In genomic region chr3:65597952-65598413, GRCh38 we compare ENCODE assay signal across 13 cellular contexts.
DNase-seq lines count a peak whose midpoint lies in the region; ATAC-seq and TF ChIP-seq lines count a peak whose summit lies in the region.
"Had no signal": no experiment of that assay in that cellular context is flagged by ENCODE, and none has a peak within 500 bp of the region (broad histone marks: within the 10 kb centered on the region; RNA-seq: fewer than 3 reads in every experiment).

No MANE protein-coding gene starts in this region.

- H3K4me1 Mint-ChIP-seq in endodermal cell = peaks cover 20% of the 10 kb centered on the region
- H3K4me1 Mint-ChIP-seq in mesothelial cell of epicardium = peaks cover 27% of the 10 kb centered on the region
- H3K4me1 Mint-ChIP-seq: activated B cell treated with CpG ODN at 0.5 μM for 24 hours had no signal

- no peaks in the 10 kb centered on the region for H3K9me3 Mint-ChIP-seq in endodermal cell
- no peaks in the 10 kb centered on the region for H3K9me3 Mint-ChIP-seq in mesothelial cell of epicardium
- H3K9me3 Mint-ChIP-seq: activated B cell treated with CpG ODN at 0.5 μM for 24 hours had no signal

- H3K27me3 Mint-ChIP-seq in endodermal cell (ENCODE audit: insufficient read depth) (peaks cover 37% of the 10 kb centered on the region), mesothelial cell of epicardium (ENCODE audit: low read depth) (peaks cover 31% of the 10 kb centered on the region)

- H3K27ac ChIP-seq in endodermal cell (ENCODE audit: low read depth, low read length) (peak overlapping the region; percentile 99), urinary bladder (ENCODE audit: low read depth) (no peak overlapping the region)
- H3K27ac ChIP-seq: epithelial cell of prostate had no signal

- H3K27ac Mint-ChIP-seq in endodermal cell (no peak overlapping the region), mesothelial cell of epicardium (no peak overlapping the region)
- H3K27ac Mint-ChIP-seq: activated B cell treated with CpG ODN at 0.5 μM for 24 hours had no signal

- H3K36me3 ChIP-seq in endodermal cell (ENCODE audit: control insufficient read depth, insufficient read depth, low read length) = no peaks in the 10 kb centered on the region
- no peaks in the 10 kb centered on the region for H3K36me3 ChIP-seq in urinary bladder (ENCODE audit: insufficient read depth)

- H3K4me1 ChIP-seq in endodermal cell (ENCODE audit: control insufficient read depth, insufficient read depth, low read length) = no peaks in the 10 kb centered on the region
- H3K4me1 ChIP-seq in urinary bladder (ENCODE audit: insufficient read depth) = no peaks in the 10 kb centered on the region

- H3K4me3 ChIP-seq in endodermal cell (ENCODE audit: low read length) (no peak overlapping the region), urinary bladder (ENCODE audit: low read depth, low read length) (peak overlapping the region; percentile 12)

- H3K9me3 ChIP-seq in endodermal cell (ENCODE audit: control insufficient read depth, low read length) = no peaks in the 10 kb centered on the region

- peak; percentile 33 for DNase-seq in NCI-H748 (lab: John Stamatoyannopoulos, UW; ENCODE audit: unreplicated experiment)
- DNase-seq in NCI-H748 treated with DMSO at 0.1 percent for 48 hours (lab: John Stamatoyannopoulos, UW) = no peak
- DNase-seq in endodermal cell = peak; percentile 88
- DNase-seq in mesothelial cell of epicardium (ENCODE audit: low spot score in 2 of 2, unreplicated experiment in 2 of 2) = no peak
- DNase-seq in activated T-cell treated with anti-CD3 and anti-CD28 coated beads, Interleukin-2, amount 50 U/mL, for 1 hour = no peak
- DNase-seq in NCI-H1048 (lab: John Stamatoyannopoulos, UW) = no peak
- DNase-seq: activated B cell treated with CpG ODN at 0.5 μM for 24 hours; activated naive CD4-positive, alpha-beta T cell treated with Interleukin-2 at 50 U/mL for 16 hours; NCI-H2029; RPMI8226 had no signal

- no peak for ATAC-seq in GM21786 (IDR thresholded peaks at IDR 0.05; ENCODE audit: unreplicated experiment)

- H3K4me3 Mint-ChIP-seq in endodermal cell = peak overlapping the region; percentile 63
- peak overlapping the region; percentile 67 for H3K4me3 Mint-ChIP-seq in mesothelial cell of epicardium
- H3K4me3 Mint-ChIP-seq: activated B cell treated with CpG ODN at 0.5 μM for 24 hours had no signal

- no peak overlapping the region for H3K9ac ChIP-seq in endodermal cell (ENCODE audit: extremely low read depth, low read length, poor library complexity, severe bottlenecking)

- TF ChIP-seq CTCF in endodermal cell (conservative IDR thresholded peaks at IDR 0.05) (no peak), mesothelial cell of epicardium (IDR thresholded peaks at IDR 0.05; ENCODE audit: unreplicated experiment) (no peak)

- peaks cover 8% of the 10 kb centered on the region for H3K27me3 ChIP-seq in endodermal cell (ENCODE audit: control insufficient read depth, insufficient read depth, low read length, poor library complexity, severe bottlenecking)

- H3K36me3 Mint-ChIP-seq in endodermal cell (ENCODE audit: low read depth) (no peaks in the 10 kb centered on the region), mesothelial cell of epicardium (no peaks in the 10 kb centered on the region)

- WGBS in endodermal cell (ENCODE audit: insufficient coverage in 1 of 2, insufficient read length in 1 of 2), 2 experiments = 8 to 15% methylated on average over 7 to 20 of the region's 20 CpGs
- WGBS in urinary bladder = 23% methylated on average over 20 of the region's 20 CpGs

Comparison
In these comparisons a context has a peak if more than half of its experiments do, and no peak if none do; other contexts are left out.
1. DNase-seq: peak in NCI-H748 (single experiment) and endodermal cell (single experiment); none in NCI-H748 treated with DMSO at 0.1 percent for 48 hours (single experiment), mesothelial cell of epicardium (0 of 2), activated T-cell treated with anti-CD3 and anti-CD28 coated beads, Interleukin-2, amount 50 U/mL, for 1 hour (single experiment) and NCI-H1048 (single experiment).